In genomic region chr3:23430781-23431423, GRCh38 we compare ENCODE assay signal across 21 cellular contexts.
DNase-seq lines count a peak whose midpoint lies in the region; ATAC-seq, FAIRE-seq and TF ChIP-seq lines count a peak whose summit lies in the region.
"Had no signal": no experiment of that assay in that cellular context is flagged by ENCODE, and none has a peak within 500 bp of the region (broad histone marks: within the 10 kb centered on the region; RNA-seq: fewer than 3 reads in every experiment).

No MANE protein-coding gene starts in this region.

- H3K4me1 ChIP-seq in gastrocnemius medialis: peaks cover 17 to 19% of the 10 kb centered on the region in 2 donors
- H3K4me1 ChIP-seq: BE2C had no signal

- no peaks in the 10 kb centered on the region for H3K27me3 Mint-ChIP-seq in activated B cell treated with CpG ODN at 0.5 μM for 24 hours
- H3K27me3 Mint-ChIP-seq in nephron progenitor cell (ENCODE audit: low read depth, poor library complexity): no peaks in the 10 kb centered on the region
- H3K27me3 Mint-ChIP-seq: activated CD4-positive, alpha-beta memory T cell treated with anti-CD3 and anti-CD28 coated beads for 36 hours had no signal

- H3K9me3 ChIP-seq in gastrocnemius medialis: no peaks in the 10 kb centered on the region
- H3K9me3 ChIP-seq: BE2C, neutrophil, SK-N-SH, thoracic aorta had no signal

- intact Hi-C loops in activated B cell treated with CpG ODN at 0.5 μM for 24 hours (cut with micrococcal nuclease): loop anchor here (2.0 to 5.0 kb wide), 2 partner anchors 18 to 34 kb away; no protein-coding TSS in a partner anchor
- intact Hi-C loops in gastrocnemius medialis (cut with DNase I; ENCODE audit: low total_unique reads): loop anchor here (10.0 kb wide), 1 partner anchor 374 kb away; the partner anchor contains the start of gene UBE2E1

- in situ Hi-C loops in gastrocnemius medialis (cut with MboI; ENCODE audit: low sequenced_read_pairs in 4 of 4): no loop called here

- CTCF ChIA-PET in activated B cell treated with CpG ODN at 0.5 μM for 24 hours (lab: Charles Lee): no interaction called here

- no peak for TF ChIP-seq POLR2A in GM12892 (IDR thresholded peaks at IDR 0.05; ENCODE audit: low read depth, low read length)
- TF ChIP-seq POLR2A in gastrocnemius medialis (IDR thresholded peaks at IDR 0.05): no peak

- POLR2A ChIA-PET in activated B cell treated with CpG ODN at 0.5 μM for 24 hours (lab: Charles Lee): no interaction called here

- peak; percentile 61 for ATAC-seq in GM21723 (IDR thresholded peaks at IDR 0.05; ENCODE audit: unreplicated experiment)
- ATAC-seq in activated B cell treated with CpG ODN at 0.5 μM for 24 hours (ENCODE audit: low read depth): no peak
- no peak for ATAC-seq in HG03097 (IDR thresholded peaks at IDR 0.05; ENCODE audit: low FRiP score, unreplicated experiment)
- no peak for ATAC-seq in gastrocnemius medialis
- ATAC-seq: activated T-cell treated with anti-CD3 and anti-CD28 coated beads, Interleukin-2, amount 50 U/mL, for 72 hours; right cardiac atrium had no signal

- H3K27ac Mint-ChIP-seq in activated B cell treated with CpG ODN at 0.5 μM for 24 hours (no peak overlapping the region), nephron progenitor cell (peak overlapping the region; percentile 91)
- H3K27ac Mint-ChIP-seq: activated CD4-positive, alpha-beta memory T cell treated with anti-CD3 and anti-CD28 coated beads for 36 hours; activated T-cell treated with anti-CD3 and anti-CD28 coated beads, Interleukin-2, amount 50 U/mL, for 72 hours had no signal

- peak; percentile 54 for FAIRE-seq in GM12892 (lab: Jason Lieb, UNC)
- FAIRE-seq: endothelial cell of umbilical vein, TTC549 had no signal

- H3K36me3 Mint-ChIP-seq in activated B cell treated with CpG ODN at 0.5 μM for 24 hours (ENCODE audit: low read depth) (peaks cover 2% of the 10 kb centered on the region), nephron progenitor cell (ENCODE audit: low read depth) (no peaks in the 10 kb centered on the region)
- H3K36me3 Mint-ChIP-seq: activated CD4-positive, alpha-beta memory T cell treated with anti-CD3 and anti-CD28 coated beads for 36 hours had no signal

- DNase-seq in GM12892 (ENCODE audit: insufficient read length) (no peak), activated B cell treated with CpG ODN at 0.5 μM for 24 hours (no peak), nephron progenitor cell (no peak), DMS53 treated with DMSO at 0.1 percent for 48 hours (lab: John Stamatoyannopoulos, UW; ENCODE audit: unreplicated experiment) (no peak), gastrocnemius medialis (no peak)
- no peak for DNase-seq in activated effector memory CD4-positive, alpha-beta T cell treated with Interleukin-2 at 50 U/mL for 16 hours
- DNase-seq: activated CD4-positive, alpha-beta memory T cell treated with anti-CD3 and anti-CD28 coated beads for 36 hours; activated T-cell treated with anti-CD3 and anti-CD28 coated beads, Interleukin-2, amount 50 U/mL, for 72 hours; amygdala; BE2C; DMS 273 treated with DMSO at 0.1 percent for 48 hours; NCI-H187; NCI-H524; right cardiac atrium; SK-N-SH had no signal

- peaks cover 36% of the 10 kb centered on the region for H3K4me1 Mint-ChIP-seq in activated B cell treated with CpG ODN at 0.5 μM for 24 hours
- H3K4me1 Mint-ChIP-seq in nephron progenitor cell: peaks cover 12% of the 10 kb centered on the region

- no peak for TF ChIP-seq CTCF in activated B cell treated with CpG ODN at 0.5 μM for 24 hours (IDR thresholded peaks at IDR 0.05)
- no peak for TF ChIP-seq CTCF in nephron progenitor cell (IDR thresholded peaks at IDR 0.05)
- TF ChIP-seq CTCF in gastrocnemius medialis (IDR thresholded peaks at IDR 0.05 in 4 of 5, conservative IDR thresholded peaks at IDR 0.05 in 1 of 5): no peak

- no peaks in the 10 kb centered on the region for H3K27me3 ChIP-seq in gastrocnemius medialis
- H3K27me3 ChIP-seq: BE2C, neutrophil had no signal

- no peak overlapping the region for H3K27ac ChIP-seq in gastrocnemius medialis
- H3K27ac ChIP-seq: neutrophil, thoracic aorta had no signal

- peak overlapping the region; percentile 42 for H3K4me3 Mint-ChIP-seq in activated B cell treated with CpG ODN at 0.5 μM for 24 hours
- H3K4me3 Mint-ChIP-seq in nephron progenitor cell: no peak overlapping the region
- H3K4me3 Mint-ChIP-seq: activated CD4-positive, alpha-beta memory T cell treated with anti-CD3 and anti-CD28 coated beads for 36 hours; activated T-cell treated with anti-CD3 and anti-CD28 coated beads, Interleukin-2, amount 50 U/mL, for 72 hours had no signal

- H3K9me3 Mint-ChIP-seq in activated B cell treated with CpG ODN at 0.5 μM for 24 hours (peaks cover 3% of the 10 kb centered on the region), nephron progenitor cell (no peaks in the 10 kb centered on the region)
- H3K9me3 Mint-ChIP-seq: activated CD4-positive, alpha-beta memory T cell treated with anti-CD3 and anti-CD28 coated beads for 36 hours had no signal

- no peak overlapping the region for H3K4me3 ChIP-seq in gastrocnemius medialis
- H3K4me3 ChIP-seq: thoracic aorta had no signal

- no peaks in the 10 kb centered on the region for H3K36me3 ChIP-seq in gastrocnemius medialis
- H3K36me3 ChIP-seq: BE2C, neutrophil, thoracic aorta had no signal
